Comparison of ENCODE assay signal across 1 cellular context in genomic region chr19:53977429-53977990, GRCh38.
TF ChIP-seq lines count a peak whose summit lies in the region.

No MANE protein-coding gene starts in this region.

TF ChIP-seq in K562, 482 proteins besides CTCF, POLR2A, EP300 and RAD21 (continued from another document and continues in another):
- TF ChIP-seq ZBTB40 (IDR thresholded peaks at IDR 0.05) (0 out of 2 replicates have a peak, but pooled peaks have one; percentile 16), ZBTB40 (CRISPR knock-in tag; IDR thresholded peaks at IDR 0.05) (no peak), AFF1 (IDR thresholded peaks at IDR 0.05; ENCODE audit: low read depth in 1 of 2, partially characterized antibody in 2 of 2) (peak; percentile 48 to 99), DNMT1 (IDR thresholded peaks at IDR 0.05) (no peak), KDM2B (CRISPR knock-in tag; IDR thresholded peaks at IDR 0.05) (no peak), ZNF197 (CRISPR knock-in tag; IDR thresholded peaks at IDR 0.05; ENCODE audit: low read depth) (peak; percentile 69; the same call in 1 of the 2 replicates), MBD2 (IDR thresholded peaks at IDR 0.05; ENCODE audit: borderline replicate concordance, low read depth) (peak; percentile 63; the same call in 1 of the 2 replicates), ARNT (IDR thresholded peaks at IDR 0.05) (no peak), ZNF239 (CRISPR knock-in tag; IDR thresholded peaks at IDR 0.05) (no peak), ZNF395 (CRISPR knock-in tag; IDR thresholded peaks at IDR 0.05) (0 out of 2 replicates have a peak, but pooled peaks have one; percentile 28), PREB (CRISPR knock-in tag; IDR thresholded peaks at IDR 0.05) (no peak), ASH1L (IDR thresholded peaks at IDR 0.05; ENCODE audit: borderline replicate concordance, low read depth, partially characterized antibody) (peak; percentile 51), ETS1 (conservative IDR thresholded peaks at IDR 0.05; ENCODE audit: control insufficient read depth, low read depth, low read length) (peak; percentile 92), E4F1 (CRISPR knock-in tag; IDR thresholded peaks at IDR 0.05; ENCODE audit: borderline replicate concordance) (no peak), SRSF1 (IDR thresholded peaks at IDR 0.05; ENCODE audit: low read depth, low read length) (no peak), ZNF280B (CRISPR knock-in tag; IDR thresholded peaks at IDR 0.05) (no peak), EGR1 (conservative IDR thresholded peaks at IDR 0.05) (no peak), ZNF561 (CRISPR knock-in tag; conservative IDR thresholded peaks at IDR 0.05) (no peak), GATAD2A (IDR thresholded peaks at IDR 0.05) (no peak), CREB3L1 (IDR thresholded peaks at IDR 0.05; ENCODE audit: borderline replicate concordance, low read depth) (peak; percentile 71; the same call in 1 of the 2 replicates), PTTG1 (tag; IDR thresholded peaks at IDR 0.05; ENCODE audit: low read depth) (no peak), CREM (IDR thresholded peaks at IDR 0.05; ENCODE audit: low read depth) (peak; percentile 70), ELF1 (tag; IDR thresholded peaks at IDR 0.05) (peak; percentile 83), CHD4 (IDR thresholded peaks at IDR 0.05; ENCODE audit: insufficient read depth, insufficient replicate concordance, low read depth, low read length, poor library complexity, severe bottlenecking) (no peak), NR2C2 (CRISPR knock-in tag; IDR thresholded peaks at IDR 0.05) (no peak), NR2C2 (tag; IDR thresholded peaks at IDR 0.05) (0 out of 2 replicates have a peak, but pooled peaks have one; percentile 23), SFPQ (IDR thresholded peaks at IDR 0.05; ENCODE audit: low read depth, low read length) (no peak), HNRNPH1 (optimal IDR thresholded peaks at IDR 0.05; ENCODE audit: low read depth, low read length) (no peak)
